Comparison of ENCODE assay signal across 24 cellular contexts in the genomic region with DNA sequence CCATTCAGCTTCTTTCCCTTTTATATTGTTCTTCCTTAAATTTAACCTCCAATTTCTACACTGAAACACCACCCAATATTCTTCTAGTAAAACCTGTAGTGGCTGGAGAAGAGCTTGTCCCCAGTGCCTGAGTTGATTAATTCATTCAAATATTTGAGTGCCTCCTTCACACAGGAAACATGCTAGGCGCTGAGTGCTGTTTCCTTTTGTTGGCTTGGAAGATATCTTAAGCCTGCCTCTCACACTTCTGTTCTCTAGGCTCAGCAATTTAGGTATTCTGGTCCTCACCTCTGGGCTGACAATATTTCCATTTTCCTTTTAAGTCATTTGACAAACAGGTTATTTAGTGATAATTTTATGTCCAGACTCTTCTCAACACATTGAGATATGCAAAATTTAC.
"Had no signal": no experiment of that assay in that cellular context is flagged by ENCODE, and none has a peak within 500 bp of the region (broad histone marks: within the 10 kb centered on the region; RNA-seq: fewer than 3 reads in every experiment).

No MANE protein-coding gene starts in this region.

- H3K27ac Mint-ChIP-seq: activated B cell treated with CpG ODN at 0.5 μM for 24 hours; activated CD4-positive, alpha-beta memory T cell treated with anti-CD3 and anti-CD28 coated beads, Interleukin-2, amount 10 ng/mL, durations not matched to agents 7 days and 5 days; activated CD4-positive, alpha-beta T cell treated with anti-CD3 and anti-CD28 coated beads, Interleukin-2, amount 10 ng/mL, durations not matched to agents 7 days and 5 days; activated naive CD4-positive, alpha-beta T cell treated with anti-CD3 and anti-CD28 coated beads, Interleukin-2, amount 10 ng/mL, durations not matched to agents 7 days and 5 days; activated naive CD8-positive, alpha-beta T cell treated with anti-CD3 and anti-CD28 coated beads for 36 hours; activated T-helper 17 cell treated with anti-CD3 and anti-CD28 coated beads, Interleukin-2, amount 50 U/mL, for 72 hours; T-cell had no signal

- H3K36me3 Mint-ChIP-seq: activated naive CD4-positive, alpha-beta T cell treated with anti-CD3 and anti-CD28 coated beads, Interleukin-2, amount 10 ng/mL, durations not matched to agents 7 days and 5 days; activated naive CD8-positive, alpha-beta T cell treated with anti-CD3 and anti-CD28 coated beads for 36 hours; T-cell had no signal

- FAIRE-seq: TTC549 had no signal

- H3K9ac ChIP-seq: KMS-11 had no signal

- H3K4me3 Mint-ChIP-seq: activated B cell treated with CpG ODN at 0.5 μM for 24 hours; activated CD4-positive, alpha-beta memory T cell treated with anti-CD3 and anti-CD28 coated beads, Interleukin-2, amount 10 ng/mL, durations not matched to agents 7 days and 5 days; activated CD4-positive, alpha-beta T cell treated with anti-CD3 and anti-CD28 coated beads, Interleukin-2, amount 10 ng/mL, durations not matched to agents 7 days and 5 days; activated naive CD4-positive, alpha-beta T cell treated with anti-CD3 and anti-CD28 coated beads, Interleukin-2, amount 10 ng/mL, durations not matched to agents 7 days and 5 days; activated naive CD8-positive, alpha-beta T cell treated with anti-CD3 and anti-CD28 coated beads for 36 hours; activated T-helper 17 cell treated with anti-CD3 and anti-CD28 coated beads, Interleukin-2, amount 50 U/mL, for 72 hours; T-cell had no signal

- H3K9me3 Mint-ChIP-seq: activated B cell treated with CpG ODN at 0.5 μM for 24 hours; activated CD4-positive, alpha-beta memory T cell treated with anti-CD3 and anti-CD28 coated beads, Interleukin-2, amount 10 ng/mL, durations not matched to agents 7 days and 5 days; activated CD4-positive, alpha-beta T cell treated with anti-CD3 and anti-CD28 coated beads, Interleukin-2, amount 10 ng/mL, durations not matched to agents 7 days and 5 days; activated naive CD4-positive, alpha-beta T cell treated with anti-CD3 and anti-CD28 coated beads, Interleukin-2, amount 10 ng/mL, durations not matched to agents 7 days and 5 days; activated naive CD8-positive, alpha-beta T cell treated with anti-CD3 and anti-CD28 coated beads for 36 hours; activated T-helper 17 cell treated with anti-CD3 and anti-CD28 coated beads, Interleukin-2, amount 50 U/mL, for 72 hours; T-cell had no signal

- H3K4me3 ChIP-seq: SK-N-MC had no signal

- ATAC-seq: activated T-helper 17 cell treated with anti-CD3 and anti-CD28 coated beads, Interleukin-2, amount 50 U/mL, for 72 hours; T-cell had no signal

- H3K27me3 Mint-ChIP-seq: activated B cell treated with CpG ODN at 0.5 μM for 24 hours had no signal

- DNase-seq: activated B cell treated with CpG ODN at 0.5 μM for 24 hours; activated CD4-positive, alpha-beta memory T cell treated with anti-CD3 and anti-CD28 coated beads, Interleukin-2, amount 10 ng/mL, durations not matched to agents 7 days and 5 days; activated CD4-positive, alpha-beta T cell treated with anti-CD3 and anti-CD28 coated beads for 1 hour; activated CD4-positive, alpha-beta T cell treated with anti-CD3 and anti-CD28 coated beads, Interleukin-2, amount 10 ng/mL, durations not matched to agents 7 days and 5 days; activated gamma-delta T cell; activated naive CD4-positive, alpha-beta T cell treated with anti-CD3 and anti-CD28 coated beads, Interleukin-2, amount 10 ng/mL, durations not matched to agents 7 days and 5 days; activated naive CD8-positive, alpha-beta T cell treated with anti-CD3 and anti-CD28 coated beads for 36 hours; activated T-cell treated with anti-CD3 and anti-CD28 coated beads for 4 hours; activated T-cell treated with anti-CD3 and anti-CD28 coated beads, Interleukin-2, amount 50 U/mL, for 48 hours; cerebellar nuclear complex; MM.1S; NCI-H1105; NCI-H1436; NCI-H1694 treated with DMSO at 0.1 percent for 48 hours; NCI-H2029 treated with DMSO at 0.1 percent for 48 hours; NCI-H446; NCI-H524; T-cell; T-helper 2 cell; T1000 had no signal

- H3K4me1 Mint-ChIP-seq: activated CD4-positive, alpha-beta T cell treated with anti-CD3 and anti-CD28 coated beads, Interleukin-2, amount 10 ng/mL, durations not matched to agents 7 days and 5 days; activated naive CD4-positive, alpha-beta T cell treated with anti-CD3 and anti-CD28 coated beads, Interleukin-2, amount 10 ng/mL, durations not matched to agents 7 days and 5 days; activated naive CD8-positive, alpha-beta T cell treated with anti-CD3 and anti-CD28 coated beads for 36 hours; activated T-helper 17 cell treated with anti-CD3 and anti-CD28 coated beads, Interleukin-2, amount 50 U/mL, for 72 hours had no signal

- H3K27ac ChIP-seq: KMS-11, SK-N-MC had no signal

- H3K4me2 ChIP-seq: KMS-11 had no signal
